ENCODE assay signal across 3 cellular contexts in genomic region chr22:26551568-26551967, GRCh38.
TF ChIP-seq lines count a peak whose summit lies in the region.

No MANE protein-coding gene starts in this region.

TF ChIP-seq in GM23338, 12 proteins besides CTCF, POLR2A, EP300 and RAD21:
- TF ChIP-seq, protein P1, sequence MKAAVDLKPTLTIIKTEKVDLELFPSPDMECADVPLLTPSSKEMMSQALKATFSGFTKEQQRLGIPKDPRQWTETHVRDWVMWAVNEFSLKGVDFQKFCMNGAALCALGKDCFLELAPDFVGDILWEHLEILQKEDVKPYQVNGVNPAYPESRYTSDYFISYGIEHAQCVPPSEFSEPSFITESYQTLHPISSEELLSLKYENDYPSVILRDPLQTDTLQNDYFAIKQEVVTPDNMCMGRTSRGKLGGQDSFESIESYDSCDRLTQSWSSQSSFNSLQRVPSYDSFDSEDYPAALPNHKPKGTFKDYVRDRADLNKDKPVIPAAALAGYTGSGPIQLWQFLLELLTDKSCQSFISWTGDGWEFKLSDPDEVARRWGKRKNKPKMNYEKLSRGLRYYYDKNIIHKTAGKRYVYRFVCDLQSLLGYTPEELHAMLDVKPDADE (IDR thresholded peaks at IDR 0.05): no peak
- no peak for TF ChIP-seq REST (IDR thresholded peaks at IDR 0.05; ENCODE audit: unreplicated experiment)

TF ChIP-seq in WTC11, 78 proteins besides CTCF, POLR2A, EP300 and RAD21:
- TF ChIP-seq IRF2 (CRISPR knock-in tag; IDR thresholded peaks at IDR 0.05; ENCODE audit: borderline replicate concordance, low read depth): no peak
- no peak for TF ChIP-seq ZNF396 (CRISPR knock-in tag; IDR thresholded peaks at IDR 0.05; ENCODE audit: borderline replicate concordance)
- no peak for TF ChIP-seq ZNF416 (CRISPR knock-in tag; IDR thresholded peaks at IDR 0.05)
- TF ChIP-seq ZNF121 (CRISPR knock-in tag; IDR thresholded peaks at IDR 0.05): peak; percentile 76; the same call in 1 of the 2 replicates

TF ChIP-seq in HepG2, 621 proteins besides CTCF, POLR2A, EP300 and RAD21:
- TF ChIP-seq, protein P2, sequence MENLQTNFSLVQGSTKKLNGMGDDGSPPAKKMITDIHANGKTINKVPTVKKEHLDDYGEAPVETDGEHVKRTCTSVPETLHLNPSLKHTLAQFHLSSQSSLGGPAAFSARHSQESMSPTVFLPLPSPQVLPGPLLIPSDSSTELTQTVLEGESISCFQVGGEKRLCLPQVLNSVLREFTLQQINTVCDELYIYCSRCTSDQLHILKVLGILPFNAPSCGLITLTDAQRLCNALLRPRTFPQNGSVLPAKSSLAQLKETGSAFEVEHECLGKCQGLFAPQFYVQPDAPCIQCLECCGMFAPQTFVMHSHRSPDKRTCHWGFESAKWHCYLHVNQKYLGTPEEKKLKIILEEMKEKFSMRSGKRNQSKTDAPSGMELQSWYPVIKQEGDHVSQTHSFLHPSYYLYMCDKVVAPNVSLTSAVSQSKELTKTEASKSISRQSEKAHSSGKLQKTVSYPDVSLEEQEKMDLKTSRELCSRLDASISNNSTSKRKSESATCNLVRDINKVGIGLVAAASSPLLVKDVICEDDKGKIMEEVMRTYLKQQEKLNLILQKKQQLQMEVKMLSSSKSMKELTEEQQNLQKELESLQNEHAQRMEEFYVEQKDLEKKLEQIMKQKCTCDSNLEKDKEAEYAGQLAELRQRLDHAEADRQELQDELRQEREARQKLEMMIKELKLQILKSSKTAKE (CRISPR knock-in tag; IDR thresholded peaks at IDR 0.05; ENCODE audit: borderline replicate concordance): no peak
- no peak for TF ChIP-seq ZNF510 (CRISPR knock-in tag; IDR thresholded peaks at IDR 0.05; ENCODE audit: low read depth)
- peak; percentile 83 for TF ChIP-seq ZNF629 (CRISPR knock-in tag; conservative IDR thresholded peaks at IDR 0.05)
- TF ChIP-seq ZNF619 (CRISPR knock-in tag; IDR thresholded peaks at IDR 0.05): no peak
- no peak for TF ChIP-seq PAXIP1 (CRISPR knock-in tag; conservative IDR thresholded peaks at IDR 0.05)
TF ChIP-seq in HepG2: peak in this region for 1.
